Comparison of ENCODE assay signal across 15 cellular contexts in genomic region chrX:8179653-8180052, GRCh38. TPM values are rescaled to one million over a fixed set of nuclear protein-coding genes. Genes with fewer than 3 reads are reported as not detected.
A peak's percentile ranks its signal among the peaks of the same experiment; 100 is the strongest.
DNase-seq lines count a peak whose midpoint lies in the region; ATAC-seq and TF ChIP-seq lines count a peak whose summit lies in the region.
"Had no signal": no experiment of that assay in that cellular context is flagged by ENCODE, and none has a peak within 500 bp of the region (broad histone marks: within the 10 kb centered on the region; RNA-seq: fewer than 3 reads in every experiment).

No MANE protein-coding gene starts in this region.

- H3K4me1 Mint-ChIP-seq in neural progenitor cell, result peaks cover 13% of the 10 kb centered on the region
- H3K4me1 Mint-ChIP-seq: activated naive CD8-positive, alpha-beta T cell treated with anti-CD3 and anti-CD28 coated beads, Interleukin-2, amount 50 U/mL, for 24 hours had no signal

- H3K36me3 Mint-ChIP-seq in neural progenitor cell, result no peaks in the 10 kb centered on the region

- H3K27ac Mint-ChIP-seq in neural progenitor cell, result no peak overlapping the region
- H3K27ac Mint-ChIP-seq: activated naive CD8-positive, alpha-beta T cell treated with anti-CD3 and anti-CD28 coated beads, Interleukin-2, amount 50 U/mL, for 24 hours had no signal

- no peaks in the 10 kb centered on the region for H4K20me1 ChIP-seq in neural progenitor cell (ENCODE audit: low read depth)

- H3K18ac ChIP-seq in mesendoderm (ENCODE audit: low read length), result no peak overlapping the region

- no peak overlapping the region for H3K23ac ChIP-seq in mesendoderm (ENCODE audit: low read length)

- WGBS in mesendoderm (ENCODE audit: extremely low coverage, insufficient coverage, low lambda C conversion rate), result no CpG with 5 or more reads among the region's 1 CpG

- no peak overlapping the region for H2AFZ ChIP-seq in neural progenitor cell (replicated peaks)

- no peak overlapping the region for H2BK15ac ChIP-seq in mesendoderm (replicated peaks; ENCODE audit: low read depth)

- no peak overlapping the region for H3K4me3 ChIP-seq in NB4 (ENCODE audit: low read depth, low read length)
- H3K4me3 ChIP-seq in cardiac fibroblast (replicated peaks in 1 of 2; ENCODE audit: low read depth in 2 of 2, low read length in 2 of 2), result no peak overlapping the region
- H3K4me3 ChIP-seq in neural progenitor cell, result no peak overlapping the region
- no peak overlapping the region for H3K4me3 ChIP-seq in mesendoderm (ENCODE audit: low read length)
- H3K4me3 ChIP-seq: upper lobe of left lung had no signal

- H3K27me3 ChIP-seq in neural progenitor cell, result no peaks in the 10 kb centered on the region
- no peaks in the 10 kb centered on the region for H3K27me3 ChIP-seq in mesendoderm (ENCODE audit: insufficient read depth, low read length, poor library complexity)
- H3K27me3 ChIP-seq: upper lobe of left lung had no signal

- no peak for TF ChIP-seq POLR2A in NB4 (IDR thresholded peaks at IDR 0.05; ENCODE audit: extremely low read depth, insufficient read length)

- H2AK5ac ChIP-seq in mesendoderm (ENCODE audit: low read length), result no peak overlapping the region

- no peaks in the 10 kb centered on the region for H3K9me3 ChIP-seq in neural progenitor cell (ENCODE audit: low read depth)
- H3K9me3 ChIP-seq: upper lobe of left lung had no signal

- H3K9me3 Mint-ChIP-seq in neural progenitor cell, result no peaks in the 10 kb centered on the region
- H3K9me3 Mint-ChIP-seq: activated naive CD8-positive, alpha-beta T cell treated with anti-CD3 and anti-CD28 coated beads, Interleukin-2, amount 50 U/mL, for 24 hours had no signal

- H3K4me1 ChIP-seq in neural progenitor cell, result no peaks in the 10 kb centered on the region
- no peaks in the 10 kb centered on the region for H3K4me1 ChIP-seq in mesendoderm (ENCODE audit: control insufficient read depth, low read depth, low read length)
- H3K4me1 ChIP-seq: upper lobe of left lung had no signal

- H2BK5ac ChIP-seq in mesendoderm (ENCODE audit: low read length), result no peak overlapping the region

- no peak overlapping the region for H3K27ac ChIP-seq in neural progenitor cell
- no peak overlapping the region for H3K27ac ChIP-seq in mesendoderm (ENCODE audit: low read depth, low read length)
- H3K27ac ChIP-seq: upper lobe of left lung had no signal

- H3K4me2 ChIP-seq in neural progenitor cell (no peak overlapping the region), mesendoderm (ENCODE audit: low read length) (no peak overlapping the region)

- H3K79me1 ChIP-seq in mesendoderm (ENCODE audit: low read length), result no peaks in the 10 kb centered on the region

- H2BK120ac ChIP-seq in mesendoderm (ENCODE audit: low read depth, low read length), result no peak overlapping the region

- DNase-seq in NCI-H1694 treated with DMSO at 0.1 percent for 48 hours (lab: John Stamatoyannopoulos, UW) (peak; percentile 2), NCI-H1694 (lab: John Stamatoyannopoulos, UW) (no peak), NB4 (ENCODE audit: low read depth) (peak; percentile 4), cardiac fibroblast (ENCODE audit: low read depth in 2 of 2) (peak; percentile 0 to 12), neural progenitor cell (ENCODE audit: low spot score) (no peak), mesendoderm (no peak)
- DNase-seq: activated naive CD8-positive, alpha-beta T cell treated with anti-CD3 and anti-CD28 coated beads, Interleukin-2, amount 50 U/mL, for 24 hours; activated T-cell treated with anti-CD3 and anti-CD28 coated beads, Interleukin-2, amount 50 U/mL, for 1 hour; left colon; upper lobe of left lung had no signal

- no peak overlapping the region for H3K4me3 Mint-ChIP-seq in neural progenitor cell
- H3K4me3 Mint-ChIP-seq: activated naive CD8-positive, alpha-beta T cell treated with anti-CD3 and anti-CD28 coated beads, Interleukin-2, amount 50 U/mL, for 24 hours had no signal

- no peak overlapping the region for H4K8ac ChIP-seq in mesendoderm (ENCODE audit: low read depth, low read length)

- no peaks in the 10 kb centered on the region for H3K36me3 ChIP-seq in neural progenitor cell
- H3K36me3 ChIP-seq in mesendoderm (ENCODE audit: control insufficient read depth, insufficient read depth, low read length), result no peaks in the 10 kb centered on the region
- H3K36me3 ChIP-seq: upper lobe of left lung had no signal

- no peak overlapping the region for H3K9ac ChIP-seq in neural progenitor cell
- no peak overlapping the region for H3K9ac ChIP-seq in mesendoderm (ENCODE audit: low read length)

- H3K27me3 Mint-ChIP-seq in neural progenitor cell (ENCODE audit: insufficient read depth, low read depth), result peaks cover 4% of the 10 kb centered on the region
- H3K27me3 Mint-ChIP-seq: activated naive CD8-positive, alpha-beta T cell treated with anti-CD3 and anti-CD28 coated beads, Interleukin-2, amount 50 U/mL, for 24 hours had no signal

- no peak overlapping the region for H4K5ac ChIP-seq in mesendoderm (ENCODE audit: low read length)

- H3K4ac ChIP-seq in mesendoderm (ENCODE audit: low read depth, low read length), result no peak overlapping the region

- TF ChIP-seq CTCF in NB4 (IDR thresholded peaks at IDR 0.05; ENCODE audit: low read depth, low read length) (no peak), cardiac fibroblast (IDR thresholded peaks at IDR 0.05; ENCODE audit: low read depth, low read length) (no peak), neural progenitor cell (IDR thresholded peaks at IDR 0.05) (peak; percentile 13)

- H3F3A ChIP-seq in neural progenitor cell (ENCODE audit: low read depth), result no peaks in the 10 kb centered on the region

- no peaks in the 10 kb centered on the region for H3K79me2 ChIP-seq in neural progenitor cell (ENCODE audit: low read depth)
- H3K79me2 ChIP-seq in mesendoderm (ENCODE audit: control insufficient read depth, insufficient read depth, low read length), result no peaks in the 10 kb centered on the region

- no peak for ATAC-seq in GM18861 (IDR thresholded peaks at IDR 0.05; ENCODE audit: unreplicated experiment)
- ATAC-seq in GM21515 (IDR thresholded peaks at IDR 0.05; ENCODE audit: unreplicated experiment), result no peak
- ATAC-seq: activated naive CD8-positive, alpha-beta T cell treated with anti-CD3 and anti-CD28 coated beads, Interleukin-2, amount 50 U/mL, for 24 hours; left colon had no signal

- no peak overlapping the region for H3K56ac ChIP-seq in mesendoderm (ENCODE audit: low read length)

RNA-seq across cellular contexts. Expression of gene VCX2, which starts 8.6 kb away (rescaled TPM):
- not detected in 2 replicates for total RNA-seq in neural progenitor cell (ENCODE audit: low replicate concordance)
- polyA plus RNA-seq in mesendoderm (2013, experiment 1 of 2), result not detected
- not detected for polyA plus RNA-seq in mesendoderm (2013, experiment 2 of 2)
- total RNA-seq: glomerular endothelial cell, H1, left colon, upper lobe of left lung had no signal
- polyA plus RNA-seq: AG04450, H1 had no signal

Comparison
In these comparisons a context has a peak if more than half of its experiments do, and no peak if none do; other contexts are left out.
1. DNase-seq: peak in NCI-H1694 treated with DMSO at 0.1 percent for 48 hours (single experiment), NB4 (single experiment) and cardiac fibroblast (2 of 2); none in NCI-H1694 (single experiment), neural progenitor cell (single experiment) and mesendoderm (single experiment).